ENCODE assay signal across 1 cellular context in genomic region chr12:14611640-14612203, GRCh38.
TF ChIP-seq lines count a peak whose summit lies in the region.

No MANE protein-coding gene starts in this region.

TF ChIP-seq in K562, 482 proteins besides CTCF, POLR2A, EP300 and RAD21 (continued from another document):
- TF ChIP-seq MGA (IDR thresholded peaks at IDR 0.05), result no peak
- TF ChIP-seq MBD2 (IDR thresholded peaks at IDR 0.05; ENCODE audit: borderline replicate concordance, low read depth), result no peak
- no peak for TF ChIP-seq MAX (CRISPR knock-in tag; IDR thresholded peaks at IDR 0.05)
- no peak for TF ChIP-seq ATF4 (CRISPR knock-in tag; IDR thresholded peaks at IDR 0.05)
- TF ChIP-seq MEF2A (IDR thresholded peaks at IDR 0.05; ENCODE audit: control insufficient read depth, low read depth, low read length), result no peak
- no peak for TF ChIP-seq ZNF395 (CRISPR knock-in tag; IDR thresholded peaks at IDR 0.05)
- TF ChIP-seq MCM7 (IDR thresholded peaks at IDR 0.05), result no peak
- no peak for TF ChIP-seq ZBTB33 (CRISPR knock-in tag; IDR thresholded peaks at IDR 0.05)
- TF ChIP-seq SMARCA4 (IDR thresholded peaks at IDR 0.05), result no peak
- no peak for TF ChIP-seq L3MBTL2 (IDR thresholded peaks at IDR 0.05)
- TF ChIP-seq USF2 (CRISPR knock-in tag; IDR thresholded peaks at IDR 0.05), result no peak
- no peak for TF ChIP-seq ZBTB1 (CRISPR knock-in tag; IDR thresholded peaks at IDR 0.05; ENCODE audit: borderline replicate concordance, low read depth)
- TF ChIP-seq FOXK2 (conservative IDR thresholded peaks at IDR 0.05 in 1 of 2, IDR thresholded peaks at IDR 0.05 in 1 of 2; ENCODE audit: low read depth in 2 of 2), result no peak
- TF ChIP-seq ZBTB40 (IDR thresholded peaks at IDR 0.05), result no peak
- no peak for TF ChIP-seq ZBTB40 (CRISPR knock-in tag; IDR thresholded peaks at IDR 0.05)
- TF ChIP-seq NR2C2 (CRISPR knock-in tag; IDR thresholded peaks at IDR 0.05), result no peak
- peak; percentile 18; the same call in 1 of the 2 replicates for TF ChIP-seq NR2C2 (tag; IDR thresholded peaks at IDR 0.05)
- no peak for TF ChIP-seq BDP1 (IDR thresholded peaks at IDR 0.05; ENCODE audit: insufficient read depth, insufficient read length)
